Comparison of ENCODE assay signal across 23 cellular contexts in the genomic region with DNA sequence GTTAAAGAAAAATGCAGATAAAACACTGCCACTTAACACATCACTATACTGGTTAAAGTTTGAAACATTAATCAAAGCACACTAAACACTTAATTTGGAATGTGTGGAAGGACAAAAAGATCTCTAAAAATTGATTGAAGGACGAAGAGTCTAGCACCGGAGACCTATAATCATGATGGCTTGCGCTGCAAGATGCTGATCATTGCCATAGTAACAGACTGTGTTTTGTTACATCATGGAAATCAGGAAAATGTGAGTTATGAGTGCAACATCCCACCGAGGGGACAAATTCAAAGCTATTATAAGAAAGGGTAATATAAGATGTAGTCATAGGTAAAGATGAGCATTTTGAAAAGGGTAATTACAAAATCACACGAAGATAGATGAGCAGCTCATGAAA.
"Had no signal": no experiment of that assay in that cellular context is flagged by ENCODE, and none has a peak within 500 bp of the region (broad histone marks: within the 10 kb centered on the region; RNA-seq: fewer than 3 reads in every experiment).

No MANE protein-coding gene starts in this region.

- H3K27me3 ChIP-seq: dorsolateral prefrontal cortex, esophagus muscularis mucosa, foreskin keratinocyte, gastroesophageal sphincter, heart left ventricle, hepatocyte, left lung had no signal

- H3K79me2 ChIP-seq: hepatocyte had no signal

- H3K4me1 ChIP-seq: esophagus muscularis mucosa, foreskin keratinocyte, gastroesophageal sphincter, heart left ventricle, left lung, lower lobe of right lung had no signal

- H2AFZ ChIP-seq: hepatocyte had no signal

- H3K36me3 ChIP-seq: esophagus muscularis mucosa, gastroesophageal sphincter, heart left ventricle, left lung, lower lobe of right lung had no signal

- H3K4me3 Mint-ChIP-seq: mesothelial cell of epicardium, naive B cell had no signal

- H3K9me3 ChIP-seq: esophagus muscularis mucosa, gastroesophageal sphincter, left lung, lower lobe of right lung, mucosa of descending colon had no signal

- FAIRE-seq: colon, endothelial cell of umbilical vein, frontal cortex, islet of Langerhans, keratinocyte had no signal

- H3K27me3 Mint-ChIP-seq: naive B cell had no signal

- H3K27ac Mint-ChIP-seq: mesothelial cell of epicardium, naive B cell had no signal

- H3K36me3 Mint-ChIP-seq: mesothelial cell of epicardium, naive B cell had no signal

- H3K4me2 ChIP-seq: hepatocyte had no signal

- H3K9me3 Mint-ChIP-seq: mesothelial cell of epicardium had no signal

- H3K27ac ChIP-seq: coronary artery, dorsolateral prefrontal cortex, esophagus muscularis mucosa, foreskin keratinocyte, gastroesophageal sphincter, heart left ventricle, hepatocyte, left lung, lower lobe of right lung had no signal

- H3K4me1 Mint-ChIP-seq: mesothelial cell of epicardium, naive B cell had no signal

- H3K4me3 ChIP-seq: coronary artery, esophagus muscularis mucosa, gastroesophageal sphincter, heart left ventricle, hepatocyte, left lung, lower lobe of right lung, mucosa of descending colon had no signal

- DNase-seq: dermis blood vessel endothelial cell; dorsolateral prefrontal cortex; effector CD4-positive, alpha-beta T cell; effector memory CD4-positive, alpha-beta T cell; foreskin keratinocyte; heart left ventricle; left cardiac atrium; left lung; left ventricle myocardium superior; lower lobe of right lung; mesenchymal stem cell; mucosa of descending colon; naive B cell had no signal
